20 cellular contexts compared by ENCODE assay signal in the genomic region with DNA sequence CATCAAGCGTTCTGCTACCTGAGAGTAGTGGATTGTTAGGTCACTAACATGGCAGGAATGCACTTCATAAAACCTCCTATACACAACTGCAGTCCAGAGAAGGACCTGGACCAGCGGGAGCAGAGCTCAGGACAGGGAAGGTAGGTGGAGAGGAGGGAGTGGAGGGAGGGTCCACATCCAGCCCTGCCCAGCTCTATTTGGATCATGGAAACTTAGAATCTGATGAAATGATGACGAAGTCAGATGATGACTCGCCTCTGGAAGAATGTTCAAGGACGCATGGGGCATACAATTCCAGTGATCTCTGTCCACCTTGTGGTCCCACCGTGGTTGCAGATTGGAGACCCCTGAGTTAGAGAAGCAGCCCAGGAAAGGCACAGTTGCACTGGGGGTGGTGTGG.
DNase-seq lines count a peak whose midpoint lies in the region; ATAC-seq and TF ChIP-seq lines count a peak whose summit lies in the region.
"Had no signal": no experiment of that assay in that cellular context is flagged by ENCODE, and none has a peak within 500 bp of the region (broad histone marks: within the 10 kb centered on the region; RNA-seq: fewer than 3 reads in every experiment).

No MANE protein-coding gene starts in this region.

- H3K27me3 ChIP-seq in fibroblast of lung (ENCODE audit: control insufficient read depth, insufficient read depth, low read length) (peaks cover 2% of the 10 kb centered on the region), psoas muscle (ENCODE audit: insufficient read depth in 3 of 3, low read length in 2 of 3) (no peaks in the 10 kb centered on the region)
- H3K27me3 ChIP-seq: body of pancreas, tibial nerve had no signal

- H3K9me3 ChIP-seq in fibroblast of lung (ENCODE audit: control insufficient read depth, insufficient read depth, low read depth, low read length) (no peaks in the 10 kb centered on the region), psoas muscle (no peaks in the 10 kb centered on the region)
- H3K9me3 ChIP-seq: body of pancreas, tibial nerve had no signal

- no peak for TF ChIP-seq CTCF in fibroblast of lung (conservative IDR thresholded peaks at IDR 0.05 in 1 of 2, IDR thresholded peaks at IDR 0.05 in 1 of 2; ENCODE audit: low read depth in 1 of 2, low read length in 2 of 2)
- TF ChIP-seq CTCF in psoas muscle (IDR thresholded peaks at IDR 0.05): no peak

- peak in 1 of 4 donors; percentile 22 for ATAC-seq in psoas muscle
- ATAC-seq in GM21528 (IDR thresholded peaks at IDR 0.05; ENCODE audit: low FRiP score, unreplicated experiment): no peak
- ATAC-seq: naive thymus-derived CD4-positive, alpha-beta T cell had no signal

- no peaks in the 10 kb centered on the region for H3K79me2 ChIP-seq in fibroblast of lung (ENCODE audit: control insufficient read depth, insufficient read depth, low read length)
- H3K79me2 ChIP-seq: parathyroid adenoma had no signal

- H3K9ac ChIP-seq in fibroblast of lung (ENCODE audit: insufficient read depth, low read length): no peak overlapping the region
- H3K9ac ChIP-seq: parathyroid adenoma had no signal

- H3K4me3 ChIP-seq in fibroblast of lung (replicated peaks in 1 of 4; ENCODE audit: control extremely low read depth in 1 of 4, insufficient read depth in 1 of 4, low read depth in 3 of 4, low read length in 4 of 4) (no peak overlapping the region), psoas muscle (no peak overlapping the region)
- H3K4me3 ChIP-seq: body of pancreas, skin epidermis, tibial nerve had no signal

- H3K4me1 ChIP-seq in fibroblast of lung (ENCODE audit: control insufficient read depth, extremely low read depth, insufficient read depth, low read length) (peaks cover 2% of the 10 kb centered on the region), psoas muscle (peaks cover 72% of the 10 kb centered on the region)
- H3K4me1 ChIP-seq: parathyroid adenoma had no signal

- H4K20me1 ChIP-seq in fibroblast of lung (ENCODE audit: control insufficient read depth, extremely low read depth, insufficient read depth, low read length): no peaks in the 10 kb centered on the region

- H3K27ac ChIP-seq in fibroblast of lung (ENCODE audit: insufficient read depth, low read length): no peak overlapping the region
- peak overlapping the region; percentile 32 for H3K27ac ChIP-seq in psoas muscle
- H3K27ac ChIP-seq: body of pancreas, parathyroid adenoma had no signal

- no peak for TF ChIP-seq EP300 in Ishikawa (IDR thresholded peaks at IDR 0.05; ENCODE audit: borderline replicate concordance)

- H3K4me2 ChIP-seq in fibroblast of lung (ENCODE audit: extremely low read depth, insufficient read depth, low read length): no peak overlapping the region

- WGBS in psoas muscle, 3 donors: 72 to 87% (median 80%) methylated on average over 6 of the region's 6 CpGs

- intact Hi-C loops in psoas muscle (cut with DNase I): loop anchor here in 1 of 2 donors (5.0 kb wide), 1 partner anchor 65 kb away; no protein-coding TSS in a partner anchor

- H2AFZ ChIP-seq in fibroblast of lung (ENCODE audit: low read length): no peak overlapping the region
- H2AFZ ChIP-seq: parathyroid adenoma had no signal

- no peak for TF ChIP-seq RAD21 in Ishikawa (IDR thresholded peaks at IDR 0.05; ENCODE audit: low read depth)

- H3K36me3 ChIP-seq in fibroblast of lung (ENCODE audit: control insufficient read depth, insufficient read depth, low read length): no peaks in the 10 kb centered on the region
- H3K36me3 ChIP-seq in psoas muscle (ENCODE audit: insufficient read depth in 1 of 2, low read depth in 1 of 2): peaks cover 0 to 48% of the 10 kb centered on the region in 2 donors
- H3K36me3 ChIP-seq: tibial nerve had no signal

- DNase-seq in EH (ENCODE audit: low read depth) (peak; percentile 34), fibroblast of lung (ENCODE audit: low read depth in 2 of 2) (peak; percentile 48 to 55), psoas muscle (no peak), NCI-H1694 treated with DMSO at 0.1 percent for 48 hours (lab: John Stamatoyannopoulos, UW) (no peak)
- DNase-seq in stimulated activated naive CD4-positive, alpha-beta T cell (lab: John Stamatoyannopoulos, UW): no peak
- no peak for DNase-seq in activated effector memory CD4-positive, alpha-beta T cell treated with anti-CD3 and anti-CD28 coated beads, Interleukin-2, amount 50 U/mL, for 16 hours
- DNase-seq: CD8-positive, alpha-beta memory T cell; foreskin melanocyte; MM.1S; naive thymus-derived CD4-positive, alpha-beta T cell; NCI-H1436; NCI-H2171; NCI-H526 treated with DMSO at 0.1 percent for 48 hours; stimulated activated CD4-positive, alpha-beta T cell treated with anti-CD3 and anti-CD28 coated beads, Interleukin-2, amount 100 ng/mL, for 48 hours had no signal

TF ChIP-seq in Ishikawa, 13 proteins besides CTCF, POLR2A, EP300 and RAD21:
- TF ChIP-seq NFIC (IDR thresholded peaks at IDR 0.05) (no peak), TEAD4 (IDR thresholded peaks at IDR 0.05) (0 out of 2 replicates have a peak, but pooled peaks have one; percentile 9)
TF ChIP-seq in Ishikawa: peak in this region for 1.

Comparison
In these comparisons a context has a peak if more than half of its experiments do, and no peak if none do; other contexts are left out.
1. DNase-seq: peak in EH (single experiment) and fibroblast of lung (2 of 2); none in psoas muscle (0 of 2), stimulated activated naive CD4-positive, alpha-beta T cell (0 of 6), activated effector memory CD4-positive, alpha-beta T cell treated with anti-CD3 and anti-CD28 coated beads, Interleukin-2, amount 50 U/mL, for 16 hours (single experiment) and NCI-H1694 treated with DMSO at 0.1 percent for 48 hours (single experiment).